11 cellular contexts compared by ENCODE assay signal in genomic region chr18:23114911-23115310, GRCh38. TPM values are rescaled to one million over a fixed set of nuclear protein-coding genes. Genes with fewer than 3 reads are reported as not detected.
DNase-seq lines count a peak whose midpoint lies in the region; ATAC-seq, FAIRE-seq and TF ChIP-seq lines count a peak whose summit lies in the region.
"Had no signal": no experiment of that assay in that cellular context is flagged by ENCODE, and none has a peak within 500 bp of the region (broad histone marks: within the 10 kb centered on the region; RNA-seq: fewer than 3 reads in every experiment).

No MANE protein-coding gene starts in this region.

- peaks cover 44% of the 10 kb centered on the region for H3K27me3 Mint-ChIP-seq in dendritic cell treated with granulocyte-macrophage colony-stimulating factor and Interleukin-4, amounts not matched to agents 40 ng/mL and 50 ng/mL, for 4 days
- peaks cover 51% of the 10 kb centered on the region for H3K27me3 Mint-ChIP-seq in stimulated activated memory B cell treated with anti-CD40 and anti-IgM and Interleukin-4, amounts not matched to agents 10 μg/mL and 1 μg/mL and 100 μg/mL, for 72 hours
- H3K27me3 Mint-ChIP-seq: activated naive CD8-positive, alpha-beta T cell had no signal

- no peaks in the 10 kb centered on the region for H3K36me3 Mint-ChIP-seq in dendritic cell treated with granulocyte-macrophage colony-stimulating factor and Interleukin-4, amounts not matched to agents 40 ng/mL and 50 ng/mL, for 4 days (ENCODE audit: low read depth)
- H3K36me3 Mint-ChIP-seq in stimulated activated memory B cell treated with anti-CD40 and anti-IgM and Interleukin-4, amounts not matched to agents 10 μg/mL and 1 μg/mL and 100 μg/mL, for 72 hours: no peaks in the 10 kb centered on the region
- H3K36me3 Mint-ChIP-seq: activated CD8-positive, alpha-beta memory T cell treated with anti-CD3 and anti-CD28 coated beads, Interleukin-2, amount 10 ng/mL, durations not matched to agents 7 days and 5 days; activated naive CD8-positive, alpha-beta T cell had no signal

- peak overlapping the region; percentile 70 for H3K4me2 ChIP-seq in PC-3 (ENCODE audit: low read length)

- H3K27ac Mint-ChIP-seq in dendritic cell treated with granulocyte-macrophage colony-stimulating factor and Interleukin-4, amounts not matched to agents 40 ng/mL and 50 ng/mL, for 4 days: peak overlapping the region; percentile 28
- no peak overlapping the region for H3K27ac Mint-ChIP-seq in stimulated activated memory B cell treated with anti-CD40 and anti-IgM and Interleukin-4, amounts not matched to agents 10 μg/mL and 1 μg/mL and 100 μg/mL, for 72 hours
- H3K27ac Mint-ChIP-seq: activated CD8-positive, alpha-beta memory T cell treated with anti-CD3 and anti-CD28 coated beads, Interleukin-2, amount 10 ng/mL, durations not matched to agents 7 days and 5 days; activated naive CD8-positive, alpha-beta T cell had no signal

- peak; percentile 8; the same call in 1 of the 2 replicates for ATAC-seq in PC-3
- ATAC-seq in stimulated activated memory B cell treated with anti-CD40 and anti-IgM and Interleukin-4, amounts not matched to agents 10 μg/mL and 1 μg/mL and 100 μg/mL, for 72 hours: no peak
- ATAC-seq: activated CD8-positive, alpha-beta memory T cell treated with anti-CD3 and anti-CD28 coated beads, Interleukin-2, amount 10 ng/mL, durations not matched to agents 7 days and 5 days had no signal

- CTCF ChIA-PET in PC-3 (lab: Charles Lee): no interaction called here

- POLR2A ChIA-PET in PC-3 (lab: Charles Lee; ENCODE audit: unreplicated experiment): no interaction called here

- H3K4me1 ChIP-seq in PC-3 (ENCODE audit: insufficient read depth, low read length) (peaks cover 24% of the 10 kb centered on the region), small intestine (ENCODE audit: control insufficient read depth in 2 of 2, insufficient read depth in 1 of 2, low read depth in 1 of 2, low read length in 1 of 2) (peaks cover 5 to 6% of the 10 kb centered on the region in 2 donors)

- no peak for FAIRE-seq in small intestine (lab: Jason Lieb, UNC)

- no peaks in the 10 kb centered on the region for H3K9me2 ChIP-seq in PC-3 (replicated peaks; ENCODE audit: low read length)

- 6 to 46% (median 42%) methylated on average over 5 of the region's 5 CpGs for WGBS in small intestine, 3 donors

- no peak for TF ChIP-seq CTCF in PC-3 (conservative IDR thresholded peaks at IDR 0.05; ENCODE audit: low read depth, low read length)

- peaks cover 9% of the 10 kb centered on the region for H3K4me1 Mint-ChIP-seq in dendritic cell treated with granulocyte-macrophage colony-stimulating factor and Interleukin-4, amounts not matched to agents 40 ng/mL and 50 ng/mL, for 4 days (ENCODE audit: low read depth)
- no peaks in the 10 kb centered on the region for H3K4me1 Mint-ChIP-seq in stimulated activated memory B cell treated with anti-CD40 and anti-IgM and Interleukin-4, amounts not matched to agents 10 μg/mL and 1 μg/mL and 100 μg/mL, for 72 hours
- H3K4me1 Mint-ChIP-seq: activated CD8-positive, alpha-beta memory T cell treated with anti-CD3 and anti-CD28 coated beads, Interleukin-2, amount 10 ng/mL, durations not matched to agents 7 days and 5 days had no signal

- DNase-seq in PC-3 (no peak), left kidney (ENCODE audit: low read depth, low spot score) (peak; percentile 46), small intestine (peak; percentile 65), A172 (ENCODE audit: low spot score) (no peak), globus pallidus (ENCODE audit: low spot score) (no peak), EL (no peak)
- DNase-seq: activated CD8-positive, alpha-beta memory T cell treated with anti-CD3 and anti-CD28 coated beads, Interleukin-2, amount 10 ng/mL, durations not matched to agents 7 days and 5 days had no signal

- no peaks in the 10 kb centered on the region for H4K20me1 ChIP-seq in PC-3 (ENCODE audit: low read length)

- H3K27ac ChIP-seq in PC-3 (ENCODE audit: low read length) (peak overlapping the region; percentile 95), small intestine (ENCODE audit: low read depth in 1 of 2, low read length in 1 of 2) (peak overlapping the region; percentile 53 to 61)
- H3K27ac ChIP-seq: VCaP had no signal

- intact Hi-C loops in PC-3 (cut with micrococcal nuclease): loop anchor here (2.0 to 5.0 kb wide), 2 partner anchors 20 to 38 kb away; partner anchors contain the start of gene CABLES1
- intact Hi-C loops in dendritic cell treated with granulocyte-macrophage colony-stimulating factor and Interleukin-4, amounts not matched to agents 40 ng/mL and 50 ng/mL, for 4 days (cut with micrococcal nuclease): loop anchor here (10.0 kb wide), 1 partner anchor 60 kb away; no protein-coding TSS in a partner anchor

- H3K27me3 ChIP-seq in PC-3 (ENCODE audit: low read length): no peaks in the 10 kb centered on the region
- no peaks in the 10 kb centered on the region for H3K27me3 ChIP-seq in small intestine (ENCODE audit: control insufficient read depth in 2 of 2, insufficient read depth in 2 of 2, low read length in 2 of 2)

- H3F3A ChIP-seq in PC-3 (ENCODE audit: low read length, unreplicated experiment): no peaks in the 10 kb centered on the region

- peaks cover 18% of the 10 kb centered on the region for H3K9me3 Mint-ChIP-seq in dendritic cell treated with granulocyte-macrophage colony-stimulating factor and Interleukin-4, amounts not matched to agents 40 ng/mL and 50 ng/mL, for 4 days
- peaks cover 4% of the 10 kb centered on the region for H3K9me3 Mint-ChIP-seq in stimulated activated memory B cell treated with anti-CD40 and anti-IgM and Interleukin-4, amounts not matched to agents 10 μg/mL and 1 μg/mL and 100 μg/mL, for 72 hours

- BruUV-seq in PC-3 (replicated peaks; lab: Mats Ljungman, UMichigan): no TSS peak

- H3K36me3 ChIP-seq in PC-3 (ENCODE audit: low read depth, low read length): no peaks in the 10 kb centered on the region
- no peaks in the 10 kb centered on the region for H3K36me3 ChIP-seq in small intestine (ENCODE audit: control insufficient read depth in 2 of 2, insufficient read depth in 2 of 2, low read length in 2 of 2)

- H3K9me3 ChIP-seq in PC-3 (ENCODE audit: low read length): no peaks in the 10 kb centered on the region
- H3K9me3 ChIP-seq in small intestine (ENCODE audit: control insufficient read depth, low read depth): no peaks in the 10 kb centered on the region

- H3K4me3 Mint-ChIP-seq in dendritic cell treated with granulocyte-macrophage colony-stimulating factor and Interleukin-4, amounts not matched to agents 40 ng/mL and 50 ng/mL, for 4 days: no peak overlapping the region
- H3K4me3 Mint-ChIP-seq in stimulated activated memory B cell treated with anti-CD40 and anti-IgM and Interleukin-4, amounts not matched to agents 10 μg/mL and 1 μg/mL and 100 μg/mL, for 72 hours: no peak overlapping the region
- H3K4me3 Mint-ChIP-seq: activated CD8-positive, alpha-beta memory T cell treated with anti-CD3 and anti-CD28 coated beads, Interleukin-2, amount 10 ng/mL, durations not matched to agents 7 days and 5 days; activated naive CD8-positive, alpha-beta T cell had no signal

- H3K4me3 ChIP-seq in PC-3 (ENCODE audit: low read length): no peak overlapping the region
- H3K4me3 ChIP-seq in small intestine (ENCODE audit: low read depth in 1 of 2, low read length in 2 of 2): no peak overlapping the region

- no peaks in the 10 kb centered on the region for H3K79me2 ChIP-seq in PC-3 (ENCODE audit: low read length)

- H3K9ac ChIP-seq in PC-3 (ENCODE audit: low read length): peak overlapping the region; percentile 77

- H2AFZ ChIP-seq in PC-3 (ENCODE audit: low read length): no peak overlapping the region

RNA-seq across cellular contexts. Expression of gene CABLES1, which starts 20.4 kb away (rescaled TPM):
- 18.6 and 20.5 TPM in 2 replicates for total RNA-seq in PC-3 (2014; rRNA removed)
- polyA plus RNA-seq in small intestine: 1 to 10 TPM; 6.9 to 9.1 (median 7.8) TPM
- 7.1 and 11.3 TPM in 2 replicates for total RNA-seq in A172 (2014; rRNA removed; shearing (Covaris generic))

Comparison
In these comparisons a context has a peak if more than half of its experiments do, and no peak if none do; other contexts are left out.
1. DNase-seq: peak in left kidney (single experiment) and small intestine (single experiment); none in PC-3 (single experiment), A172 (single experiment), globus pallidus (single experiment) and EL (single experiment).